In the genomic region with DNA sequence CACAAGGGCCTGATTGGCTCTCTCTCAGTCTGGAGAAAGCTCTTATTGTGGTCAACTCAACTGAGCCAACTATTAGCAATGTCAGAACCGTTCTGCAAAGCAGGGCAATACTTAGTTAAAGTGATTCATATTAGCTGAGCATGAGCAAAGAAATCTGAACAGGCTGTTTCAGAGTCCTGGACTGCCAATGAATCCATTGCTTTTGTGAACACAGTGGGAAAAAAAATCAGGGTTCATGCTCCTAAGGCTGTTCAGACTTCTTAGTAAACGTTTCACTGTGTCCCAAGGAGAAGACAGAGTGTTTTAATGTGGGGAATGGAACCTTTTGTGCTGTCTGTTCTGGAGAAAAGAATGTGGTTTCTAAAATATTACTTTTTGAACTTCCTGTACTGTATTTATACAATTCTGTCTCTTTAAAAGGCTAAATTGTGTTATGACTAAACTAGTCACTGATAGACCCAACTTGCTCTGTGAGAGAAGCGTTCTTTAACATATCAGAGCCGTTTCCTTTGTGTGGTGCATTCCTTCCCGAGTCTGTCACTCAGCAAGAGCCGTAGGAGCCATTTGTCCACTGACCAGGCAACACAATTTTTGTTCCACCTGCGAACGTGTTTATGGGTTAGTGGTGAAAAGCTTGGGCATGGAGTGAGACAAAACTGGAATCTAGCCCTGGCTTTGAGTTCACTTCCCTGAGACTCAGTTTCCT, we compare ENCODE assay signal across 1 cellular context.
TF ChIP-seq lines count a peak whose summit lies in the region.

No MANE protein-coding gene starts in this region.

TF ChIP-seq in GM23338, 12 proteins besides CTCF, POLR2A, EP300 and RAD21 (continued from another document):
- TF ChIP-seq, protein P1, sequence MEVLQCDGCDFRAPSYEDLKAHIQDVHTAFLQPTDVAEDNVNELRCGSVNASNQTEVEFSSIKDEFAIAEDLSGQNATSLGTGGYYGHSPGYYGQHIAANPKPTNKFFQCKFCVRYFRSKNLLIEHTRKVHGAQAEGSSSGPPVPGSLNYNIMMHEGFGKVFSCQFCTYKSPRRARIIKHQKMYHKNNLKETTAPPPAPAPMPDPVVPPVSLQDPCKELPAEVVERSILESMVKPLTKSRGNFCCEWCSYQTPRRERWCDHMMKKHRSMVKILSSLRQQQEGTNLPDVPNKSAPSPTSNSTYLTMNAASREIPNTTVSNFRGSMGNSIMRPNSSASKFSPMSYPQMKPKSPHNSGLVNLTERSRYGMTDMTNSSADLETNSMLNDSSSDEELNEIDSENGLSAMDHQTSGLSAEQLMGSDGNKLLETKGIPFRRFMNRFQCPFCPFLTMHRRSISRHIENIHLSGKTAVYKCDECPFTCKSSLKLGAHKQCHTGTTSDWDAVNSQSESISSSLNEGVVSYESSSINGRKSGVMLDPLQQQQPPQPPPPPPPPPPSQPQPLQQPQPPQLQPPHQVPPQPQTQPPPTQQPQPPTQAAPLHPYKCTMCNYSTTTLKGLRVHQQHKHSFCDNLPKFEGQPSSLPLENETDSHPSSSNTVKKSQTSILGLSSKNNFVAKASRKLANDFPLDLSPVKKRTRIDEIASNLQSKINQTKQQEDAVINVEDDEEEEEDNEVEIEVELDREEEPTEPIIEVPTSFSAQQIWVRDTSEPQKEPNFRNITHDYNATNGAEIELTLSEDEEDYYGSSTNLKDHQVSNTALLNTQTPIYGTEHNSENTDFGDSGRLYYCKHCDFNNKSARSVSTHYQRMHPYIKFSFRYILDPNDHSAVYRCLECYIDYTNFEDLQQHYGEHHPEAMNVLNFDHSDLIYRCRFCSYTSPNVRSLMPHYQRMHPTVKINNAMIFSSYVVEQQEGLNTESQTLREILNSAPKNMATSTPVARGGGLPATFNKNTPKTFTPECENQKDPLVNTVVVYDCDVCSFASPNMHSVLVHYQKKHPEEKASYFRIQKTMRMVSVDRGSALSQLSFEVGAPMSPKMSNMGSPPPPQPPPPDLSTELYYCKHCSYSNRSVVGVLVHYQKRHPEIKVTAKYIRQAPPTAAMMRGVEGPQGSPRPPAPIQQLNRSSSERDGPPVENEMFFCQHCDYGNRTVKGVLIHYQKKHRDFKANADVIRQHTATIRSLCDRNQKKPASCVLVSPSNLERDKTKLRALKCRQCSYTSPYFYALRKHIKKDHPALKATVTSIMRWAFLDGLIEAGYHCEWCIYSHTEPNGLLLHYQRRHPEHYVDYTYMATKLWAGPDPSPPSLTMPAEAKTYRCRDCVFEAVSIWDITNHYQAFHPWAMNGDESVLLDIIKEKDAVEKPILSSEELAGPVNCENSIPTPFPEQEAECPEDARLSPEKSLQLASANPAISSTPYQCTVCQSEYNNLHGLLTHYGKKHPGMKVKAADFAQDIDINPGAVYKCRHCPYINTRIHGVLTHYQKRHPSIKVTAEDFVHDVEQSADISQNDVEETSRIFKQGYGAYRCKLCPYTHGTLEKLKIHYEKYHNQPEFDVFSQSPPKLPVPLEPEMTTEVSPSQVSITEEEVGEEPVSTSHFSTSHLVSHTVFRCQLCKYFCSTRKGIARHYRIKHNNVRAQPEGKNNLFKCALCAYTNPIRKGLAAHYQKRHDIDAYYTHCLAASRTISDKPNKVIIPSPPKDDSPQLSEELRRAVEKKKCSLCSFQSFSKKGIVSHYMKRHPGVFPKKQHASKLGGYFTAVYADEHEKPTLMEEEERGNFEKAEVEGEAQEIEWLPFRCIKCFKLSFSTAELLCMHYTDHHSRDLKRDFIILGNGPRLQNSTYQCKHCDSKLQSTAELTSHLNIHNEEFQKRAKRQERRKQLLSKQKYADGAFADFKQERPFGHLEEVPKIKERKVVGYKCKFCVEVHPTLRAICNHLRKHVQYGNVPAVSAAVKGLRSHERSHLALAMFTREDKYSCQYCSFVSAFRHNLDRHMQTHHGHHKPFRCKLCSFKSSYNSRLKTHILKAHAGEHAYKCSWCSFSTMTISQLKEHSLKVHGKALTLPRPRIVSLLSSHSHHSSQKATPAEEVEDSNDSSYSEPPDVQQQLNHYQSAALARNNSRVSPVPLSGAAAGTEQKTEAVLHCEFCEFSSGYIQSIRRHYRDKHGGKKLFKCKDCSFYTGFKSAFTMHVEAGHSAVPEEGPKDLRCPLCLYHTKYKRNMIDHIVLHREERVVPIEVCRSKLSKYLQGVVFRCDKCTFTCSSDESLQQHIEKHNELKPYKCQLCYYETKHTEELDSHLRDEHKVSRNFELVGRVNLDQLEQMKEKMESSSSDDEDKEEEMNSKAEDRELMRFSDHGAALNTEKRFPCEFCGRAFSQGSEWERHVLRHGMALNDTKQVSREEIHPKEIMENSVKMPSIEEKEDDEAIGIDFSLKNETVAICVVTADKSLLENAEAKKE (CRISPR knock-in tag; IDR thresholded peaks at IDR 0.05), result no peak
- no peak for TF ChIP-seq STAT1 (IDR thresholded peaks at IDR 0.05; ENCODE audit: unreplicated experiment)
- no peak for TF ChIP-seq JUNB (IDR thresholded peaks at IDR 0.05; ENCODE audit: unreplicated experiment)
- no peak for TF ChIP-seq EZH2phosphoT487 (IDR thresholded peaks at IDR 0.05; ENCODE audit: unreplicated experiment)
- TF ChIP-seq ZNF114 (CRISPR knock-in tag; IDR thresholded peaks at IDR 0.05), result no peak
- no peak for TF ChIP-seq ZNF331 (CRISPR knock-in tag; IDR thresholded peaks at IDR 0.05; ENCODE audit: low read depth)
- TF ChIP-seq CREB1 (CRISPR knock-in tag; IDR thresholded peaks at IDR 0.05; ENCODE audit: low read depth), result no peak
- TF ChIP-seq NANOG (IDR thresholded peaks at IDR 0.05; ENCODE audit: borderline replicate concordance), result no peak
TF ChIP-seq in GM23338: peak in this region for 0.
